ENCODE assay signal across 21 cellular contexts in genomic region chr4:161702287-161702686, GRCh38.
DNase-seq lines count a peak whose midpoint lies in the region; ATAC-seq, FAIRE-seq and TF ChIP-seq lines count a peak whose summit lies in the region.
"Had no signal": no experiment of that assay in that cellular context is flagged by ENCODE, and none has a peak within 500 bp of the region (broad histone marks: within the 10 kb centered on the region; RNA-seq: fewer than 3 reads in every experiment).

No MANE protein-coding gene starts in this region.

- no peaks in the 10 kb centered on the region for H4K20me1 ChIP-seq in Karpas-422 (ENCODE audit: insufficient read depth, low read depth, low read length)
- H4K20me1 ChIP-seq in GM12878 (ENCODE audit: control insufficient read depth, insufficient read depth) = no peaks in the 10 kb centered on the region

- intact Hi-C loops in GM12878 (cut with micrococcal nuclease; ENCODE audit: unreplicated experiment) = no loop called here
- intact Hi-C loops in testis (cut with DNase I; ENCODE audit: low total_unique reads) = no loop called here

- CTCF ChIA-PET in GM12878 (lab: Yijun Ruan, JAX) = no interaction called here

- WGBS in GM12878 (ENCODE audit: insufficient coverage, insufficient replicate concordance, low lambda C conversion rate, missing lambda C conversion rate) = 44% methylated on average over 4 of the region's 4 CpGs
- WGBS in testis, 2 donors = 83 to 89% methylated on average over 4 of the region's 4 CpGs

- no peak overlapping the region for H3K4me3 ChIP-seq in GM12864 (ENCODE audit: low read depth, low read length)
- H3K4me3 ChIP-seq in Karpas-422 (ENCODE audit: low read length) = no peak overlapping the region
- no peak overlapping the region for H3K4me3 ChIP-seq in GM12878
- H3K4me3 ChIP-seq in retinal pigment epithelial cell (ENCODE audit: low read length) = no peak overlapping the region
- no peak overlapping the region for H3K4me3 ChIP-seq in testis
- H3K4me3 ChIP-seq: ascending aorta, ovary, SK-N-MC, thyroid gland had no signal

- TF ChIP-seq EP300 in GM12878 (IDR thresholded peaks at IDR 0.05; ENCODE audit: borderline replicate concordance in 1 of 2, control insufficient read depth in 1 of 2, low read depth in 2 of 2, low read length in 2 of 2) = no peak

- no peaks in the 10 kb centered on the region for H3K79me2 ChIP-seq in Karpas-422 (ENCODE audit: low read length)
- H3K79me2 ChIP-seq in GM12878 (ENCODE audit: control insufficient read depth, insufficient read depth, low read length) = no peaks in the 10 kb centered on the region

- H3K27me3 ChIP-seq in Karpas-422 (ENCODE audit: low read length) (no peaks in the 10 kb centered on the region), GM12878 (replicated peaks in 1 of 2; ENCODE audit: control insufficient read depth in 2 of 2, insufficient read depth in 2 of 2, low read length in 1 of 2) (no peaks in the 10 kb centered on the region), testis (no peaks in the 10 kb centered on the region)
- H3K27me3 ChIP-seq: ascending aorta, ovary, thyroid gland had no signal

- H3K27ac ChIP-seq in Karpas-422 (ENCODE audit: low read length) (no peak overlapping the region), GM12878 (ENCODE audit: control insufficient read depth, insufficient read depth) (no peak overlapping the region), testis (no peak overlapping the region)
- H3K27ac ChIP-seq: ascending aorta, ovary, SK-N-MC, thyroid gland had no signal

- H3K36me3 ChIP-seq in Karpas-422 (ENCODE audit: insufficient read depth, low read length) (no peaks in the 10 kb centered on the region), GM12878 (ENCODE audit: control insufficient read depth in 2 of 2, insufficient read depth in 2 of 2, low read length in 1 of 2) (no peaks in the 10 kb centered on the region), testis (ENCODE audit: low read depth, missing control alignments) (no peaks in the 10 kb centered on the region)
- H3K36me3 ChIP-seq: ascending aorta, ovary, thyroid gland had no signal

- TF ChIP-seq POLR2A in GM12878 (IDR thresholded peaks at IDR 0.05; ENCODE audit: low read depth, low read length) (no peak), testis (IDR thresholded peaks at IDR 0.05) (no peak)

- H3K4me1 ChIP-seq in Karpas-422 (ENCODE audit: low read length) = no peaks in the 10 kb centered on the region
- H3K4me1 ChIP-seq in GM12878 (ENCODE audit: control insufficient read depth, insufficient read depth, low read length) = no peaks in the 10 kb centered on the region
- H3K4me1 ChIP-seq in testis = no peaks in the 10 kb centered on the region
- H3K4me1 ChIP-seq: ascending aorta, thyroid gland had no signal

- TF ChIP-seq CTCF in GM12864 (IDR thresholded peaks at IDR 0.05; ENCODE audit: low read depth, low read length, missing control alignments) (peak; percentile 12), GM12878 (IDR thresholded peaks at IDR 0.05 in 2 of 3, conservative IDR thresholded peaks at IDR 0.05 in 1 of 3; ENCODE audit: control insufficient read depth in 2 of 3, extremely low read depth in 1 of 3, insufficient read depth in 1 of 3, low read depth in 3 of 3, low read length in 3 of 3) (peak in 2 of 3 experiments; percentile 17 to 34; a peak in 2 of 6 replicates), retinal pigment epithelial cell (conservative IDR thresholded peaks at IDR 0.05; ENCODE audit: low read depth, low read length) (peak; percentile 10), testis (IDR thresholded peaks at IDR 0.05) (no peak)

- H2AFZ ChIP-seq in Karpas-422 (ENCODE audit: low read length) (no peak overlapping the region), GM12878 (ENCODE audit: control insufficient read depth, low read depth, low read length) (no peak overlapping the region)

- DNase-seq in GM12864 (ENCODE audit: low read depth) (no peak), Karpas-422 (peak; percentile 28), GM12878 (ENCODE audit: low read depth, low spot score) (no peak), retinal pigment epithelial cell (ENCODE audit: low read depth) (no peak), testis (no peak), DMS79 (lab: John Stamatoyannopoulos, UW) (no peak), mucosa of gallbladder (ENCODE audit: low spot score) (no peak)
- DNase-seq: activated CD8-positive, alpha-beta T cell treated with anti-CD3 and anti-CD28 coated beads, Interleukin-2, amount 10 ng/mL, durations not matched to agents 7 days and 5 days; activated naive CD4-positive, alpha-beta T cell treated with anti-CD3 and anti-CD28 coated beads, Interleukin-2, amount 50 U/mL, for 16 hours; activated T-cell treated with anti-CD3 and anti-CD28 coated beads, Interleukin-2, amount 50 U/mL, for 4 hours; cerebellar nuclear complex; effector CD4-positive, alpha-beta T cell; head of caudate nucleus; NCI-H146; ovary; stimulated activated naive B cell treated with anti-CD40 and anti-IgM and Interleukin-4, amounts not matched to agents 10 μg/mL and 1 μg/mL and 100 μg/mL, for 72 hours; thyroid gland had no signal

- BruUV-seq in GM12878 (replicated peaks; lab: Mats Ljungman, UMichigan) = no TSS peak

- no peak overlapping the region for H3K4me2 ChIP-seq in Karpas-422 (ENCODE audit: low read depth, low read length, poor library complexity, severe bottlenecking)
- H3K4me2 ChIP-seq in GM12878 (ENCODE audit: control insufficient read depth, insufficient read depth) = no peak overlapping the region

- H3K9me3 ChIP-seq in Karpas-422 (ENCODE audit: low read length) (peaks cover 62% of the 10 kb centered on the region), GM12878 (replicated peaks; ENCODE audit: control insufficient read depth, insufficient read depth, low read length) (no peaks in the 10 kb centered on the region), testis (no peaks in the 10 kb centered on the region)
- H3K9me3 ChIP-seq: ascending aorta, ovary, thyroid gland had no signal

- POLR2A ChIA-PET in GM12878 (lab: Charles Lee) = no interaction called here

- TF ChIP-seq RAD21 in GM12878 (IDR thresholded peaks at IDR 0.05; ENCODE audit: insufficient read depth, low read depth, low read length) = no peak

- RAD21 ChIA-PET in GM12878 (lab: Charles Lee; ENCODE audit: unreplicated experiment) = no interaction called here

- no peak for FAIRE-seq in GM12878 (lab: Jason Lieb, UNC)
- FAIRE-seq: G401.6, RCC 7860 had no signal

- H3K9ac ChIP-seq in Karpas-422 (ENCODE audit: low read length) (no peak overlapping the region), GM12878 (ENCODE audit: control insufficient read depth, insufficient read depth, low read length) (no peak overlapping the region)

- H3K9me2 ChIP-seq in Karpas-422 (replicated peaks; ENCODE audit: insufficient read depth, low read length) = no peaks in the 10 kb centered on the region

- ATAC-seq in GM12878 = peak; percentile 43
- ATAC-seq: activated CD8-positive, alpha-beta T cell treated with anti-CD3 and anti-CD28 coated beads, Interleukin-2, amount 10 ng/mL, durations not matched to agents 7 days and 5 days; activated T-cell treated with anti-CD3 and anti-CD28 coated beads, Interleukin-2, amount 50 U/mL, for 4 hours; stimulated activated naive B cell treated with anti-CD40 and anti-IgM and Interleukin-4, amounts not matched to agents 10 μg/mL and 1 μg/mL and 100 μg/mL, for 72 hours had no signal

- SMC1A ChIA-PET in GM12878 (lab: Charles Lee; ENCODE audit: uncharacterized antibody, unreplicated experiment) = interaction anchor here (1.3 to 3.5 kb wide), 3 partner anchors 11 to 250 kb away, joined by 4 to 16 read pairs (median 4); no protein-coding TSS in a partner anchor

- in situ Hi-C loops in GM12878 (cut with MboI) = no loop called here

TF ChIP-seq in GM12878, 131 proteins besides CTCF, POLR2A, EP300 and RAD21:
- TF ChIP-seq, protein P1, sequence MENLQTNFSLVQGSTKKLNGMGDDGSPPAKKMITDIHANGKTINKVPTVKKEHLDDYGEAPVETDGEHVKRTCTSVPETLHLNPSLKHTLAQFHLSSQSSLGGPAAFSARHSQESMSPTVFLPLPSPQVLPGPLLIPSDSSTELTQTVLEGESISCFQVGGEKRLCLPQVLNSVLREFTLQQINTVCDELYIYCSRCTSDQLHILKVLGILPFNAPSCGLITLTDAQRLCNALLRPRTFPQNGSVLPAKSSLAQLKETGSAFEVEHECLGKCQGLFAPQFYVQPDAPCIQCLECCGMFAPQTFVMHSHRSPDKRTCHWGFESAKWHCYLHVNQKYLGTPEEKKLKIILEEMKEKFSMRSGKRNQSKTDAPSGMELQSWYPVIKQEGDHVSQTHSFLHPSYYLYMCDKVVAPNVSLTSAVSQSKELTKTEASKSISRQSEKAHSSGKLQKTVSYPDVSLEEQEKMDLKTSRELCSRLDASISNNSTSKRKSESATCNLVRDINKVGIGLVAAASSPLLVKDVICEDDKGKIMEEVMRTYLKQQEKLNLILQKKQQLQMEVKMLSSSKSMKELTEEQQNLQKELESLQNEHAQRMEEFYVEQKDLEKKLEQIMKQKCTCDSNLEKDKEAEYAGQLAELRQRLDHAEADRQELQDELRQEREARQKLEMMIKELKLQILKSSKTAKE (IDR thresholded peaks at IDR 0.05; ENCODE audit: low read depth, poor library complexity, severe bottlenecking) = no peak

Comparison
In these comparisons a context has a peak if more than half of its experiments do, and no peak if none do; other contexts are left out.
1. CTCF ChIP-seq: peak in GM12864 (single experiment), GM12878 (2 of 3) and retinal pigment epithelial cell (single experiment); none in testis (0 of 3).